Comparison of ENCODE assay signal across 11 cellular contexts in the genomic region with DNA sequence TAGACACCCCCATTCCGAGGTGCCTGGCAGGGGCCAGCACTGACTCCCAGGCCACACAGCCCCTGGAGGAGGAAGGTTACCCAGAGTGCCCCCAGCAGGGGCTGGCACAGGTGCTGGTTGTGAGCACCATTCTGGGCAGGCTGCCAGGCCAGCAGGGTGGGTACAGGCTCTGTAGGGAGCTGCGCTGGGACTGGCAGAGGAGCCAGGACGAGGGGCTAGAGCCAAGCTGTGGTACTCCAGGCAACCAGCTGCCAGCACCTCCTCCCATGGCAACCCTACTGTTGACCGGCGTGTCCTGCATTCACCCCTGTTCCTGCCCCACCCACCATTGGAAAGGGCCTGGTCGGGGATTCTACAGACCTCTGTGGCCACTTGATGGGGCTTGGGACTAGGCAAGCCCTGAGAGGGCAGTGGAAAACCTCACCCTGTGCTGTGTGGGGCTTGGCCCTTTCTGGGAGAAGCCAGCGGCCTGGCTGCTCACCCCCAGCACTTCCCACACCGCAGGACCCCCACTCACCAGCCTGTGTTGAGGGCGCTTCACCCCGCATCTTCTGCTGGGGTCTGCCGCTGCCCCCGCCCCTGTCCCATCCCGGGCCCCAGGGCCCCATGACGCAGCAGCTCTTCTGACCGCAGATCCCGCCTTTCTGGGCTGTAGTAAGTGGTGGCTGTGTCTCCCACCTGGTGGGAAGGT. TPM values are rescaled to one million over a fixed set of nuclear protein-coding genes. Genes with fewer than 3 reads are reported as not detected.
DNase-seq lines count a peak whose midpoint lies in the region; ATAC-seq and TF ChIP-seq lines count a peak whose summit lies in the region.
"Had no signal": no experiment of that assay in that cellular context is flagged by ENCODE, and none has a peak within 500 bp of the region (broad histone marks: within the 10 kb centered on the region; RNA-seq: fewer than 3 reads in every experiment).

No MANE protein-coding gene starts in this region.

- 54 to 61% methylated on average over 6 to 16 of the region's 16 CpGs for WGBS in body of pancreas, 2 donors

- peak overlapping the region; percentile 78 for H3K4me3 Mint-ChIP-seq in activated CD4-positive, alpha-beta T cell treated with anti-CD3 and anti-CD28 coated beads, Interleukin-2, amount 10 ng/mL, durations not matched to agents 24 days and 14 days
- H3K4me3 Mint-ChIP-seq in activated CD4-positive, alpha-beta T cell treated with anti-CD3 and anti-CD28 coated beads, Interleukin-2, amount 10 ng/mL, durations not matched to agents 7 days and 5 days, result no peak overlapping the region

- H3K4me3 ChIP-seq in iPS-20b (ENCODE audit: low read length) (peak overlapping the region; percentile 66; the same call in 1 of the 2 replicates), tibial artery (peak overlapping the region; percentile 34 to 44), body of pancreas (no peak overlapping the region)

- H3K36me3 ChIP-seq in iPS-20b (ENCODE audit: insufficient read depth, low read depth, low read length) (peaks cover 4% of the 10 kb centered on the region; the same call in 1 of the 2 replicates), tibial artery (no peaks in the 10 kb centered on the region), body of pancreas (replicated peaks in 1 of 2; ENCODE audit: insufficient read depth in 1 of 2, low read depth in 2 of 2) (no peaks in the 10 kb centered on the region)

- no peak for TF ChIP-seq POLR2A in body of pancreas (IDR thresholded peaks at IDR 0.05)

- peak; percentile 55 for DNase-seq in activated CD4-positive, alpha-beta T cell treated with anti-CD3 and anti-CD28 coated beads, Interleukin-2, amount 10 ng/mL, durations not matched to agents 24 days and 14 days
- DNase-seq in activated CD4-positive, alpha-beta T cell treated with anti-CD3 and anti-CD28 coated beads, Interleukin-2, amount 10 ng/mL, durations not matched to agents 7 days and 5 days, result no peak
- DNase-seq in SHP77 treated with DMSO at 0.1 percent for 48 hours (lab: John Stamatoyannopoulos, UW) (peak; percentile 47), tibial artery (no peak), body of pancreas (no peak)

- H3K9me3 ChIP-seq in iPS-20b (ENCODE audit: insufficient read depth, low read depth, low read length) (no peaks in the 10 kb centered on the region), tibial artery (no peaks in the 10 kb centered on the region), body of pancreas (no peaks in the 10 kb centered on the region)

- peaks cover 19% of the 10 kb centered on the region for H3K27me3 Mint-ChIP-seq in activated CD4-positive, alpha-beta T cell treated with anti-CD3 and anti-CD28 coated beads, Interleukin-2, amount 10 ng/mL, durations not matched to agents 24 days and 14 days
- peaks cover 28% of the 10 kb centered on the region for H3K27me3 Mint-ChIP-seq in activated CD4-positive, alpha-beta T cell treated with anti-CD3 and anti-CD28 coated beads, Interleukin-2, amount 10 ng/mL, durations not matched to agents 7 days and 5 days

- ATAC-seq in GM21576 (IDR thresholded peaks at IDR 0.05; ENCODE audit: unreplicated experiment), result no peak
- ATAC-seq in body of pancreas, result no peak
- ATAC-seq in HG02588 (IDR thresholded peaks at IDR 0.05; ENCODE audit: unreplicated experiment), result no peak

- no peaks in the 10 kb centered on the region for H3K9me3 Mint-ChIP-seq in activated CD4-positive, alpha-beta T cell treated with anti-CD3 and anti-CD28 coated beads, Interleukin-2, amount 10 ng/mL, durations not matched to agents 24 days and 14 days
- H3K9me3 Mint-ChIP-seq in activated CD4-positive, alpha-beta T cell treated with anti-CD3 and anti-CD28 coated beads, Interleukin-2, amount 10 ng/mL, durations not matched to agents 7 days and 5 days, result no peaks in the 10 kb centered on the region

- POLR2A ChIA-PET in activated CD4-positive, alpha-beta T cell treated with anti-CD3 and anti-CD28 coated beads, Interleukin-2, amount 10 ng/mL, durations not matched to agents 7 days and 5 days (lab: Charles Lee), result no interaction called here

- H3K27ac ChIP-seq in iPS-20b (ENCODE audit: low read length) (no peak overlapping the region), tibial artery (no peak overlapping the region), body of pancreas (no peak overlapping the region)
- H3K27ac ChIP-seq: KMS-11 had no signal

- peaks cover 7% of the 10 kb centered on the region for H3K4me1 Mint-ChIP-seq in activated CD4-positive, alpha-beta T cell treated with anti-CD3 and anti-CD28 coated beads, Interleukin-2, amount 10 ng/mL, durations not matched to agents 24 days and 14 days
- H3K4me1 Mint-ChIP-seq in activated CD4-positive, alpha-beta T cell treated with anti-CD3 and anti-CD28 coated beads, Interleukin-2, amount 10 ng/mL, durations not matched to agents 7 days and 5 days, result peaks cover 17% of the 10 kb centered on the region

- peaks cover 12% of the 10 kb centered on the region for H3K36me3 Mint-ChIP-seq in activated CD4-positive, alpha-beta T cell treated with anti-CD3 and anti-CD28 coated beads, Interleukin-2, amount 10 ng/mL, durations not matched to agents 24 days and 14 days (ENCODE audit: low read depth)
- H3K36me3 Mint-ChIP-seq in activated CD4-positive, alpha-beta T cell treated with anti-CD3 and anti-CD28 coated beads, Interleukin-2, amount 10 ng/mL, durations not matched to agents 7 days and 5 days (ENCODE audit: low read depth), result peaks cover 4% of the 10 kb centered on the region

- intact Hi-C loops in activated CD4-positive, alpha-beta T cell treated with anti-CD3 and anti-CD28 coated beads, Interleukin-2, amount 10 ng/mL, durations not matched to agents 24 days and 14 days (cut with micrococcal nuclease), result no loop called here
- intact Hi-C loops in tibial artery (cut with DNase I; ENCODE audit: low total_unique reads), result no loop called here
- intact Hi-C loops in body of pancreas (cut with DNase I), result no loop called here

- no peaks in the 10 kb centered on the region for H3K4me1 ChIP-seq in iPS-20b (ENCODE audit: insufficient read depth, low read length)
- peaks cover 0 to 19% (median 16%) of the 10 kb centered on the region in 4 donors for H3K4me1 ChIP-seq in tibial artery
- H3K4me1 ChIP-seq in body of pancreas, result peaks cover 16% of the 10 kb centered on the region

- no peak overlapping the region for H3K27ac Mint-ChIP-seq in activated CD4-positive, alpha-beta T cell treated with anti-CD3 and anti-CD28 coated beads, Interleukin-2, amount 10 ng/mL, durations not matched to agents 24 days and 14 days
- no peak overlapping the region for H3K27ac Mint-ChIP-seq in activated CD4-positive, alpha-beta T cell treated with anti-CD3 and anti-CD28 coated beads, Interleukin-2, amount 10 ng/mL, durations not matched to agents 7 days and 5 days
- H3K27ac Mint-ChIP-seq: B cell had no signal

- no peak for TF ChIP-seq CTCF in tibial artery (IDR thresholded peaks at IDR 0.05)
- no peak for TF ChIP-seq CTCF in body of pancreas (IDR thresholded peaks at IDR 0.05)

- CTCF ChIA-PET in activated CD4-positive, alpha-beta T cell treated with anti-CD3 and anti-CD28 coated beads, Interleukin-2, amount 10 ng/mL, durations not matched to agents 7 days and 5 days (lab: Charles Lee), result interaction anchor here (1.4 kb wide), 1 partner anchor 43 kb away, joined by 3 read pairs; no protein-coding TSS in a partner anchor

- H3K27me3 ChIP-seq in iPS-20b (ENCODE audit: insufficient read depth, low read length) (peaks cover 53% of the 10 kb centered on the region), tibial artery (peaks cover 0 to 54% of the 10 kb centered on the region in 2 donors), body of pancreas (peaks cover 0 to 7% of the 10 kb centered on the region in 2 donors)

- no peak overlapping the region for H3K9ac ChIP-seq in iPS-20b (ENCODE audit: low read depth, low read length)
- H3K9ac ChIP-seq: KMS-11 had no signal

RNA-seq across cellular contexts. Expression of gene CLDN5, which starts 1.9 kb away (rescaled TPM):
- 0.44 and 0.71 TPM in 2 replicates for total RNA-seq in activated CD4-positive, alpha-beta T cell treated with anti-CD3 and anti-CD28 coated beads, Interleukin-2, amount 10 ng/mL, durations not matched to agents 24 days and 14 days
- under 1 TPM; 0.25 to 0.40 TPM for total RNA-seq in activated CD4-positive, alpha-beta T cell treated with anti-CD3 and anti-CD28 coated beads, Interleukin-2, amount 10 ng/mL, durations not matched to agents 7 days and 5 days
- 10 to 100 TPM; 36.9 to 80.4 TPM for total RNA-seq in body of pancreas
- total RNA-seq: activated CD8-positive, alpha-beta memory T cell treated with anti-CD3 and anti-CD28 coated beads for 36 hours; B cell had no signal

RNA-seq across cellular contexts. Expression of gene CDC45, which starts 42.6 kb away (rescaled TPM):
- total RNA-seq in activated CD4-positive, alpha-beta T cell treated with anti-CD3 and anti-CD28 coated beads, Interleukin-2, amount 10 ng/mL, durations not matched to agents 24 days and 14 days, result 121 and 123 TPM in 2 replicates
- 10 to 100 TPM; 59.5 to 65.7 TPM for total RNA-seq in activated CD4-positive, alpha-beta T cell treated with anti-CD3 and anti-CD28 coated beads, Interleukin-2, amount 10 ng/mL, durations not matched to agents 7 days and 5 days
- total RNA-seq in body of pancreas, result not detected

RNA-seq across cellular contexts. Expression of gene UFD1, which starts 43.3 kb away (rescaled TPM):
- 96.2 and 99.9 TPM in 2 replicates for total RNA-seq in activated CD4-positive, alpha-beta T cell treated with anti-CD3 and anti-CD28 coated beads, Interleukin-2, amount 10 ng/mL, durations not matched to agents 24 days and 14 days
- 100 to 1,000 TPM in 1 of 2 experiments, 10 to 100 TPM in 1; 93.1 to 114 TPM for total RNA-seq in activated CD4-positive, alpha-beta T cell treated with anti-CD3 and anti-CD28 coated beads, Interleukin-2, amount 10 ng/mL, durations not matched to agents 7 days and 5 days
- 10 to 100 TPM; 13.2 to 27.2 TPM for total RNA-seq in body of pancreas

Comparison
In these comparisons a context has a peak if more than half of its experiments do, and no peak if none do; other contexts are left out.
1. DNase-seq: peak in activated CD4-positive, alpha-beta T cell treated with anti-CD3 and anti-CD28 coated beads, Interleukin-2, amount 10 ng/mL, durations not matched to agents 24 days and 14 days (single experiment) and SHP77 treated with DMSO at 0.1 percent for 48 hours (single experiment); none in activated CD4-positive, alpha-beta T cell treated with anti-CD3 and anti-CD28 coated beads, Interleukin-2, amount 10 ng/mL, durations not matched to agents 7 days and 5 days (single experiment), tibial artery (0 of 2) and body of pancreas (0 of 4).
2. H3K4me3 ChIP-seq: peak in iPS-20b (single experiment) and tibial artery (2 of 2); none in body of pancreas (0 of 2).
3. RNA of gene CLDN5, which starts 1.9 kb away (total RNA-seq): 36.9 to 80.4 TPM in body of pancreas; 0.44 to 0.71 TPM in activated CD4-positive, alpha-beta T cell treated with anti-CD3 and anti-CD28 coated beads, Interleukin-2, amount 10 ng/mL, durations not matched to agents 24 days and 14 days and 0.25 to 0.40 TPM in activated CD4-positive, alpha-beta T cell treated with anti-CD3 and anti-CD28 coated beads, Interleukin-2, amount 10 ng/mL, durations not matched to agents 7 days and 5 days; every median in the first group is over 10 times any median in the second.
4. RNA of gene CDC45, which starts 42.6 kb away (total RNA-seq): 121 to 123 TPM in activated CD4-positive, alpha-beta T cell treated with anti-CD3 and anti-CD28 coated beads, Interleukin-2, amount 10 ng/mL, durations not matched to agents 24 days and 14 days and 59.5 to 65.7 TPM in activated CD4-positive, alpha-beta T cell treated with anti-CD3 and anti-CD28 coated beads, Interleukin-2, amount 10 ng/mL, durations not matched to agents 7 days and 5 days; not detected in body of pancreas; every median in the first group is over 10 times any median in the second.